Comparison of ENCODE assay signal across 15 cellular contexts in the genomic region with DNA sequence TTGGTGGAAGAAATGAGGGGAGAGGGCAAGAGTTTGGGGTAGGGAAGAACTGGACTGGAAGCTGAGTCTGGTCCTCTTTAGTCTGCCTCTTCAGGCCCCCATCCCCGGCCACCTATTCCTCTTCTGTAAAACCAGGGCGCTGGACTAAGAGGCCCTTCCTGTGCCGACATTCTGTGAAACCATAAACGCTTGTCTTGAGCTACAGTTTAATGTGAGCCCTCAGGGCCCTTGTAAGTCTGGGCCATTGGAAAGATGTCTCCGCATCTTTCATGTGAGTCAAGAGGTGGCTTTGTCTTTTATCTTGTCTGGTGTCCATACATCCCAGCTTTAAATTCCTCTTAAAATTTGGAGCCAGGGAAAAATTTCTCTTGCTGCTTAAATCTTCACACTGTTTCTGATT.
DNase-seq lines count a peak whose midpoint lies in the region; ATAC-seq and TF ChIP-seq lines count a peak whose summit lies in the region.
"Had no signal": no experiment of that assay in that cellular context is flagged by ENCODE, and none has a peak within 500 bp of the region (broad histone marks: within the 10 kb centered on the region; RNA-seq: fewer than 3 reads in every experiment).

No MANE protein-coding gene starts in this region.

- H2BK20ac ChIP-seq in H9 (ENCODE audit: low read depth, low read length, poor library complexity, severe bottlenecking): peak overlapping the region; percentile 7

- no peaks in the 10 kb centered on the region; a peak in 1 of 7 replicates for H3K36me3 Mint-ChIP-seq in H9 (ENCODE audit: insufficient read depth in 1 of 3, low read depth in 3 of 3)
- H3K36me3 Mint-ChIP-seq: CD4-positive, alpha-beta memory T cell had no signal

- TF ChIP-seq POLR2A in esophagus muscularis mucosa (IDR thresholded peaks at IDR 0.05; ENCODE audit: low read depth): no peak

- H4K20me1 ChIP-seq in H9 (ENCODE audit: control insufficient read depth, insufficient read depth, insufficient read length): no peaks in the 10 kb centered on the region

- H2BK15ac ChIP-seq in H9 (ENCODE audit: low read depth, low read length): no peak overlapping the region

- peaks cover 0 to 4% of the 10 kb centered on the region in 2 experiments; a peak in 3 of 4 replicates for H3K4me1 Mint-ChIP-seq in H9
- H3K4me1 Mint-ChIP-seq: CD4-positive, alpha-beta memory T cell had no signal

- TF ChIP-seq CTCF in H9 (conservative IDR thresholded peaks at IDR 0.05) (no peak), Panc1 (IDR thresholded peaks at IDR 0.05) (no peak), esophagus muscularis mucosa (IDR thresholded peaks at IDR 0.05) (no peak)

- H3K9me3 Mint-ChIP-seq in H9: peaks cover 8 to 12% of the 10 kb centered on the region in 2 experiments; a peak in 2 of 5 replicates
- H3K9me3 Mint-ChIP-seq: HFFc6 had no signal

- H2BK5ac ChIP-seq in H9 (ENCODE audit: insufficient read length, low read length): no peak overlapping the region

- no peak overlapping the region for H2BK12ac ChIP-seq in H9 (ENCODE audit: insufficient read length, low read depth, low read length)

- in situ Hi-C loops in Panc1 (cut with HindIII; ENCODE audit: low pct_unique_long_range_greater_than_20kb, low sequenced_read_pairs): no loop called here

- H3K23me2 ChIP-seq in H9 (ENCODE audit: insufficient read length, low read depth, low read length, poor library complexity, severe bottlenecking): no peaks in the 10 kb centered on the region

- H4K91ac ChIP-seq in H9 (ENCODE audit: insufficient read length, low read depth, low read length): no peak overlapping the region

- H3K27me3 ChIP-seq in H9 (ENCODE audit: insufficient read depth, low read length) (no peaks in the 10 kb centered on the region), Panc1 (ENCODE audit: control insufficient read depth, insufficient read depth, low read length) (no peaks in the 10 kb centered on the region), esophagus muscularis mucosa (no peaks in the 10 kb centered on the region)

- H3K56ac ChIP-seq in H9 (ENCODE audit: insufficient read length, low read depth, low read length): no peak overlapping the region

- no peaks in the 10 kb centered on the region for H3K79me1 ChIP-seq in H9 (ENCODE audit: insufficient read depth, low read depth, low read length, poor library complexity, severe bottlenecking)

- peaks cover 2% of the 10 kb centered on the region for H3K27me3 Mint-ChIP-seq in H9 (ENCODE audit: low read depth)

- H3K14ac ChIP-seq in H9 (ENCODE audit: insufficient read depth, low read length): no peak overlapping the region

- H3K27ac ChIP-seq in H9 (ENCODE audit: insufficient read length, low read depth, low read length): no peak overlapping the region
- H3K27ac ChIP-seq in Panc1 (ENCODE audit: low read length): peak overlapping the region; percentile 62
- peak overlapping the region; percentile 8 to 59 (median 44) for H3K27ac ChIP-seq in esophagus muscularis mucosa (replicated peaks in 1 of 4)

- no peak overlapping the region for H3K9ac ChIP-seq in H9 (ENCODE audit: extremely low read depth, insufficient read length, low read length)

- no peak overlapping the region for H2AK5ac ChIP-seq in H9 (ENCODE audit: insufficient read length, low read length)

- H3K4me3 ChIP-seq in Panc1 (ENCODE audit: low read depth in 2 of 2, low read length in 2 of 2): peak overlapping the region in 1 of 2 experiments; percentile 7; a peak in 1 of 4 replicates
- H3K4me3 ChIP-seq in esophagus muscularis mucosa: no peak overlapping the region

- intact Hi-C loops in Panc1 (cut with micrococcal nuclease; ENCODE audit: unreplicated experiment) (no loop called here), esophagus muscularis mucosa (cut with DNase I) (loop anchor here (10.0 kb wide), 1 partner anchor 110 kb away; no protein-coding TSS in a partner anchor)

- no peak overlapping the region for H4K8ac ChIP-seq in H9 (replicated peaks; ENCODE audit: insufficient read length, low read depth, low read length)

- no peak overlapping the region for H2AFZ ChIP-seq in H9 (ENCODE audit: low read length)

- no TSS peak for BruUV-seq in Panc1 (replicated peaks; lab: Mats Ljungman, UMichigan)

- H3K36me3 ChIP-seq in Panc1 (ENCODE audit: control insufficient read depth, insufficient read depth, low read length) (no peaks in the 10 kb centered on the region), esophagus muscularis mucosa (no peaks in the 10 kb centered on the region)

- no peak for DNase-seq in H9
- no peak for DNase-seq in Panc1 (ENCODE audit: low read depth, low spot score)
- no peak for DNase-seq in esophagus muscularis mucosa (ENCODE audit: extremely low spot score)
- no peak for DNase-seq in activated gamma-delta T cell treated with Interleukin-2 at 50 U/mL for 16 hours
- DNase-seq in NCI-H1694 treated with DMSO at 0.1 percent for 48 hours (lab: John Stamatoyannopoulos, UW): no peak
- DNase-seq in kidney tubule cell (ENCODE audit: low spot score): no peak
- DNase-seq: C1 segment of cervical spinal cord; Calu3; CD4-positive, alpha-beta memory T cell; COR-L47; DMS153; DND-41; H7; HFFc6 had no signal

- H3K9me3 ChIP-seq in H9 (ENCODE audit: control insufficient read depth, low read depth, low read length) (no peaks in the 10 kb centered on the region), Panc1 (ENCODE audit: control insufficient read depth, insufficient read depth, low read depth, low read length) (peaks cover 17% of the 10 kb centered on the region; the same call in 1 of the 2 replicates), esophagus muscularis mucosa (peaks cover 0 to 9% (median 4%) of the 10 kb centered on the region in 4 donors)

- POLR2A ChIA-PET in Panc1 (lab: Charles Lee): no interaction called here

- CTCF ChIA-PET in Panc1 (lab: Charles Lee): interaction anchor here (0.8 kb wide), 1 partner anchor 168 kb away, joined by 3 read pairs; no protein-coding TSS in a partner anchor

- H3K27ac Mint-ChIP-seq in H9: no peak overlapping the region
- H3K27ac Mint-ChIP-seq: CD4-positive, alpha-beta memory T cell; HFFc6 had no signal

- H3K79me2 ChIP-seq in H9 (ENCODE audit: insufficient read depth, low read length): no peaks in the 10 kb centered on the region

- no peak overlapping the region for H3K23ac ChIP-seq in H9 (ENCODE audit: insufficient read length, low read depth, low read length)

- no peak overlapping the region for H2BK120ac ChIP-seq in H9 (ENCODE audit: low read depth, low read length, poor library complexity, severe bottlenecking)

- ATAC-seq in Panc1: peak; percentile 61
- ATAC-seq: HCT116 had no signal

- no peak overlapping the region for H3K4me3 Mint-ChIP-seq in H9
- H3K4me3 Mint-ChIP-seq: CD4-positive, alpha-beta memory T cell; HFFc6 had no signal

- H3K4me1 ChIP-seq in H9 (ENCODE audit: insufficient read depth, low read length) (no peaks in the 10 kb centered on the region), Panc1 (ENCODE audit: control insufficient read depth, insufficient read depth, low read length) (peaks cover 54% of the 10 kb centered on the region), esophagus muscularis mucosa (peaks cover 12 to 63% (median 51%) of the 10 kb centered on the region in 4 donors)

- no CpG with 5 or more reads among the region's 5 CpGs for WGBS in H9 (ENCODE audit: extremely low coverage, insufficient read length, low lambda C conversion rate)
- 77% methylated on average over 5 of the region's 5 CpGs for WGBS in esophagus muscularis mucosa

- no peak overlapping the region for H3K4me2 ChIP-seq in H9 (ENCODE audit: insufficient read depth, insufficient read length, low read length)

- no peak for TF ChIP-seq EP300 in esophagus muscularis mucosa (IDR thresholded peaks at IDR 0.05)

- H3K18ac ChIP-seq in H9 (ENCODE audit: insufficient read length, low read depth, low read length): no peak overlapping the region

- H3T11ph ChIP-seq in H9 (ENCODE audit: low read length): no peak overlapping the region

- H4K5ac ChIP-seq in H9 (ENCODE audit: insufficient read length, low read depth, low read length): no peak overlapping the region

- H3K4ac ChIP-seq in H9 (ENCODE audit: low read depth, low read length): no peak overlapping the region
